In the genomic region with DNA sequence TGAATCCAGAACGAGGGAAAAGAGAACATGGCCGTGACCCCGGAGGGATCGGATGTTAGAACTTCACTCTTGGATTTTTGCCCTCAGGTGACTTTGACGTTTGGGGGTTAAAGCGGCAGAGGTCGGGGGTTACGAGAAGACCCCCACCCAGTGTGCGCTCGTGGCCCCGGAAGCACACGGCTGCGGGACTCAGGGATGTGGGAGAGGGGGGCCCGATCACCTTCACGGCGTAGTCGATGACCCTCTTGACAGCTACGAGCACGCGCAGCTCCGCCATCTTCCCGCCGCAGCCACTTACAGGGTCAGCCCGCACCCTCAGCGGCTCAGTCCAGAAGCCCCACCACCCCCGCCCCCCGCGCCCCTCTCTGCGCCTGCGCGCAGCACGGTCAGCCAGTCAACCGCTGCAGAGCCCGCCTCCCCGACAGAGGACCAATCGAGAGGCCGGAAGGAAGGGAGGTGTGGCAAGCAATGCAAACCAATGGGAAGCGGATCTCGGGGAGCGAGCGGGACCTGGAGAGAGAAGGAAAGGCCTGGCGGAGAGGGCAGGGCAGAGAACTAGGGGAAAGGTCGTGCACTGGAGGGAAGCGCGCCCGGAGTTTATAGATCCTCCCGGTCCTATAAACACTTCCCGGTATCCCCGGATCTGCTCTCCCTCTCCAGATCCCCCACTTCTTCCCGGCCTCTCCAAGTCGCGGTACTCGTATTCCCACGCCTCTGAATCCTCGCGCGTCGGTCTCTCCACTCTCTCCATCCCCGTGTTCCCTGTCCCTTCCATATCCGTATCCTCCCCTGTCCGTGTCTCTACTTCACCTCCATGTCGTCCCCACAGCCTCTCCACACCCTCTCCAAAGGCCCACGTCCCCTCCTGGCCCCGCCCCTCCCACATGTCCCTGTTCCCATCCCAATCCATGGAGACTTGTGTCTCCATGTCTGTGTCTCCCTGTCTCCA, we compare ENCODE assay signal across 8 cellular contexts. TPM values are rescaled to one million over a fixed set of nuclear protein-coding genes. Genes with fewer than 3 reads are reported as not detected.
DNase-seq lines count a peak whose midpoint lies in the region; ATAC-seq and TF ChIP-seq lines count a peak whose summit lies in the region.

ETFB (minus strand) TSS at position 339 of the 949 bp plus-strand sequence; CDS start at position 277, 62 bp downstream.

- H3K9me3 ChIP-seq in ovary: no peaks in the 10 kb centered on the region
- H3K9me3 ChIP-seq in thoracic aorta: no peaks in the 10 kb centered on the region

- intact Hi-C loops in Right ventricle myocardium inferior (cut with DNase I) (loop anchor here (2.0 to 5.0 kb wide), 3 partner anchors 206 to 434 kb away; partner anchors contain the start of gene ZNF175), ovary (cut with DNase I) (loop anchor here in 2 of 4 donors (1.0 to 10.0 kb wide), 3 partner anchors 26 to 338 kb away; no protein-coding TSS in a partner anchor)

- TF ChIP-seq POLR2A in ovary (IDR thresholded peaks at IDR 0.05): peak; percentile 92

- TF ChIP-seq EP300 in ovary (IDR thresholded peaks at IDR 0.05): no peak

- H3K27me3 ChIP-seq in ovary (no peaks in the 10 kb centered on the region), thoracic aorta (replicated peaks; ENCODE audit: insufficient read depth) (no peaks in the 10 kb centered on the region)

- H3K4me3 ChIP-seq in ovary: peak within 1 kb of the TSS; percentile 95
- peak within 1 kb of the TSS; percentile 81 for H3K4me3 ChIP-seq in thoracic aorta

- H3K4me1 ChIP-seq in ovary (ENCODE audit: insufficient read depth) (peaks cover 7% of the 10 kb centered on the region), thoracic aorta (ENCODE audit: control insufficient read depth in 1 of 2, low read depth in 2 of 2) (peaks cover 7 to 22% of the 10 kb centered on the region in 2 donors)

- H3K36me3 ChIP-seq in ovary (no peaks in the 10 kb centered on the region), thoracic aorta (no peaks in the 10 kb centered on the region)

- H3K27ac ChIP-seq in ovary: peak within 1 kb of the TSS; percentile 74 to 88
- peak within 1 kb of the TSS; percentile 84 to 95 for H3K27ac ChIP-seq in thoracic aorta

- 0 to 1% (median 1%) methylated on average over 56 to 64 of the region's 64 CpGs for WGBS in ovary, 3 donors

- TF ChIP-seq CTCF in ovary (IDR thresholded peaks at IDR 0.05): no peak
- TF ChIP-seq CTCF in thoracic aorta (IDR thresholded peaks at IDR 0.05): no peak

- DNase-seq in DMS 273 (lab: John Stamatoyannopoulos, UW; ENCODE audit: unreplicated experiment) (peak; percentile 99), LoVo (ENCODE audit: low spot score) (peak; percentile 98), SW480 (ENCODE audit: low spot score) (peak; percentile 100), Right ventricle myocardium inferior (ENCODE audit: missing footprints) (peak; percentile 99), ovary (peak; percentile 97 to 99 (median 98)), thoracic aorta (ENCODE audit: low spot score) (peak; percentile 99)
- DNase-seq in activated naive CD8-positive, alpha-beta T cell treated with anti-CD3 and anti-CD28 coated beads, Interleukin-2, amount 50 U/mL, for 16 hours (ENCODE audit: low read depth, low spot score): peak; percentile 82

- ATAC-seq in GM21723 (IDR thresholded peaks at IDR 0.05; ENCODE audit: unreplicated experiment): peak; percentile 46
- ATAC-seq in Right ventricle myocardium inferior: peak; percentile 83
- ATAC-seq in thoracic aorta (ENCODE audit: insufficient number of reproducible peaks, low FRiP score, low read depth): peak; percentile 40

RNA-seq across cellular contexts. Expression of gene ETFB, which starts in this region (rescaled TPM):
- 497 TPM for total RNA-seq in Right ventricle myocardium inferior
- total RNA-seq in ovary: 10 to 100 TPM; 38.7 to 91.3 (median 63.3) TPM
- 10 to 100 TPM; 12.4 to 86.7 TPM for polyA plus RNA-seq in ovary
- 10 to 100 TPM; 32.7 to 56.5 TPM for total RNA-seq in thoracic aorta

Comparison
In these comparisons a context has a peak if more than half of its experiments do, and no peak if none do; other contexts are left out.
1. Peak in every context shown above with its lines: DNase-seq, ATAC-seq, H3K4me3 ChIP-seq and H3K27ac ChIP-seq.